ENCODE assay signal across 15 cellular contexts in genomic region chr1:111489604-111490003, GRCh38. TPM values are rescaled to one million over a fixed set of nuclear protein-coding genes. Genes with fewer than 3 reads are reported as not detected.
DNase-seq lines count a peak whose midpoint lies in the region; ATAC-seq and TF ChIP-seq lines count a peak whose summit lies in the region.
"Had no signal": no experiment of that assay in that cellular context is flagged by ENCODE, and none has a peak within 500 bp of the region (broad histone marks: within the 10 kb centered on the region; RNA-seq: fewer than 3 reads in every experiment).

No MANE protein-coding gene starts in this region.

- H3K4me1 ChIP-seq in liver (ENCODE audit: control insufficient read depth in 4 of 4, insufficient read depth in 4 of 4, low read length in 3 of 4) (no peaks in the 10 kb centered on the region), colonic mucosa (no peaks in the 10 kb centered on the region)
- no peaks in the 10 kb centered on the region for H3K4me1 ChIP-seq in CD4-positive, alpha-beta memory T cell (ENCODE audit: insufficient read depth, low read length)

- H3K9ac ChIP-seq in liver (ENCODE audit: low read depth in 1 of 2, low read length in 2 of 2) (no peak overlapping the region), colonic mucosa (ENCODE audit: low read depth in 2 of 2, low read length in 2 of 2) (peak overlapping the region in 1 of 2 donors; percentile 12)

- peaks cover 5% of the 10 kb centered on the region for H3K36me3 Mint-ChIP-seq in dendritic cell treated with granulocyte-macrophage colony-stimulating factor and Interleukin-4, amounts not matched to agents 40 ng/mL and 50 ng/mL, for 4 days (ENCODE audit: low read depth)
- no peaks in the 10 kb centered on the region for H3K36me3 Mint-ChIP-seq in CD4-positive, alpha-beta memory T cell
- H3K36me3 Mint-ChIP-seq: brain, mesothelial cell of epicardium had no signal

- no peak for ATAC-seq in stimulated activated naive CD8-positive, alpha-beta T cell treated with anti-CD3 and anti-CD28 coated beads, Interleukin-15, Interleukin-2, amounts not matched to agents 100 U/mL and 50 U/mL, for 24 hours
- ATAC-seq: activated CD4-positive, alpha-beta T cell treated with anti-CD3 and anti-CD28 coated beads for 36 hours had no signal

- intact Hi-C loops in dendritic cell treated with granulocyte-macrophage colony-stimulating factor and Interleukin-4, amounts not matched to agents 40 ng/mL and 50 ng/mL, for 4 days (cut with micrococcal nuclease), result no loop called here
- intact Hi-C loops in colonic mucosa (cut with DNase I), result no loop called here
- intact Hi-C loops in CD4-positive, alpha-beta memory T cell (cut with micrococcal nuclease), result no loop called here

- no peaks in the 10 kb centered on the region for H3K27me3 ChIP-seq in liver (ENCODE audit: control insufficient read depth in 4 of 4, insufficient read depth in 4 of 4, low read length in 3 of 4)
- H3K27me3 ChIP-seq in colonic mucosa, result no peaks in the 10 kb centered on the region
- H3K27me3 ChIP-seq in CD4-positive, alpha-beta memory T cell (ENCODE audit: insufficient read depth, low read length), result no peaks in the 10 kb centered on the region

- H3K9me3 ChIP-seq in liver (ENCODE audit: control insufficient read depth in 4 of 4, low read length in 3 of 4) (no peaks in the 10 kb centered on the region), colonic mucosa (no peaks in the 10 kb centered on the region)
- H3K9me3 ChIP-seq in CD4-positive, alpha-beta memory T cell (ENCODE audit: control insufficient read depth in 1 of 2, low read length in 2 of 2), result no peaks in the 10 kb centered on the region

- H3K9me3 Mint-ChIP-seq in dendritic cell treated with granulocyte-macrophage colony-stimulating factor and Interleukin-4, amounts not matched to agents 40 ng/mL and 50 ng/mL, for 4 days, result peaks cover 7% of the 10 kb centered on the region
- peaks cover 0 to 2% (median 0%) of the 10 kb centered on the region in 8 donors for H3K9me3 Mint-ChIP-seq in CD4-positive, alpha-beta memory T cell

- DNase-seq in MV-4-11 (lab: John Stamatoyannopoulos, UW) (peak; percentile 65), superior temporal gyrus (ENCODE audit: extremely low spot score) (peak; percentile 51), colonic mucosa (no peak)
- no peak for DNase-seq in activated effector memory CD4-positive, alpha-beta T cell treated with Interleukin-2 at 50 U/mL for 16 hours
- DNase-seq in CD4-positive, alpha-beta memory T cell, result no peak
- no peak for DNase-seq in stimulated activated naive CD8-positive, alpha-beta T cell treated with anti-CD3 and anti-CD28 coated beads, Interleukin-15, Interleukin-2, amounts not matched to agents 100 U/mL and 50 U/mL, for 24 hours
- DNase-seq: activated CD4-positive, alpha-beta T cell treated with anti-CD3 and anti-CD28 coated beads for 36 hours; GOT3; NCI-H2081 had no signal

- H3K4me3 ChIP-seq in liver (ENCODE audit: low read depth in 1 of 3, low read length in 3 of 3) (no peak overlapping the region), colonic mucosa (no peak overlapping the region)
- H3K4me3 ChIP-seq in CD4-positive, alpha-beta memory T cell (ENCODE audit: low read length in 2 of 2), result no peak overlapping the region

- no peaks in the 10 kb centered on the region for H3K36me3 ChIP-seq in liver (ENCODE audit: control insufficient read depth in 4 of 4, insufficient read depth in 3 of 4, low read depth in 1 of 4, low read length in 3 of 4)
- no peaks in the 10 kb centered on the region for H3K36me3 ChIP-seq in colonic mucosa
- no peaks in the 10 kb centered on the region for H3K36me3 ChIP-seq in CD4-positive, alpha-beta memory T cell (ENCODE audit: insufficient read depth, low read length)

- no peak overlapping the region for H3K4me3 Mint-ChIP-seq in dendritic cell treated with granulocyte-macrophage colony-stimulating factor and Interleukin-4, amounts not matched to agents 40 ng/mL and 50 ng/mL, for 4 days
- H3K4me3 Mint-ChIP-seq in CD4-positive, alpha-beta memory T cell, result no peak overlapping the region
- H3K4me3 Mint-ChIP-seq: activated CD4-positive, alpha-beta T cell treated with anti-CD3 and anti-CD28 coated beads for 36 hours; brain; mesothelial cell of epicardium had no signal

- peak overlapping the region; percentile 92 for H3K27ac Mint-ChIP-seq in dendritic cell treated with granulocyte-macrophage colony-stimulating factor and Interleukin-4, amounts not matched to agents 40 ng/mL and 50 ng/mL, for 4 days
- H3K27ac Mint-ChIP-seq in CD4-positive, alpha-beta memory T cell, result no peak overlapping the region
- H3K27ac Mint-ChIP-seq: activated CD4-positive, alpha-beta T cell treated with anti-CD3 and anti-CD28 coated beads for 36 hours; brain; mesothelial cell of epicardium had no signal

- TF ChIP-seq CTCF in liver (IDR thresholded peaks at IDR 0.05; ENCODE audit: low read depth, low read length, missing input control), result no peak
- no peak for TF ChIP-seq CTCF in colonic mucosa (IDR thresholded peaks at IDR 0.05)

- peaks cover 88% of the 10 kb centered on the region for H3K4me1 Mint-ChIP-seq in dendritic cell treated with granulocyte-macrophage colony-stimulating factor and Interleukin-4, amounts not matched to agents 40 ng/mL and 50 ng/mL, for 4 days (ENCODE audit: low read depth)
- peaks cover 0 to 4% (median 2%) of the 10 kb centered on the region in 4 donors for H3K4me1 Mint-ChIP-seq in CD4-positive, alpha-beta memory T cell
- H3K4me1 Mint-ChIP-seq: activated CD4-positive, alpha-beta T cell treated with anti-CD3 and anti-CD28 coated beads for 36 hours; brain; mesothelial cell of epicardium had no signal

- H3K27ac ChIP-seq in liver (ENCODE audit: low read depth in 1 of 2, low read length in 2 of 2) (no peak overlapping the region), colonic mucosa (no peak overlapping the region)
- no peak overlapping the region for H3K27ac ChIP-seq in CD4-positive, alpha-beta memory T cell (ENCODE audit: low read depth, low read length)

- 73% methylated on average over 4 of the region's 4 CpGs for WGBS in liver

- no peaks in the 10 kb centered on the region for H3K27me3 Mint-ChIP-seq in dendritic cell treated with granulocyte-macrophage colony-stimulating factor and Interleukin-4, amounts not matched to agents 40 ng/mL and 50 ng/mL, for 4 days
- H3K27me3 Mint-ChIP-seq in CD4-positive, alpha-beta memory T cell, result no peaks in the 10 kb centered on the region
- H3K27me3 Mint-ChIP-seq: activated CD4-positive, alpha-beta T cell treated with anti-CD3 and anti-CD28 coated beads for 36 hours had no signal

- POLR2A ChIA-PET in CD4-positive, alpha-beta memory T cell (lab: Charles Lee; ENCODE audit: partially characterized antibody), result interaction anchor here (1.0 to 1.4 kb wide), 3 partner anchors 11 to 18 kb away, joined by 3 to 4 read pairs (median 3); no protein-coding TSS in a partner anchor

- TF ChIP-seq RAD21 in liver (IDR thresholded peaks at IDR 0.05), result peak in 1 of 2 donors; percentile 25

- CTCF ChIA-PET in CD4-positive, alpha-beta memory T cell (lab: Charles Lee; ENCODE audit: partially characterized antibody), result interaction anchor here (1.3 to 2.8 kb wide), 3 partner anchors 8 to 280 kb away, joined by 4 to 19 read pairs (median 5); no protein-coding TSS in a partner anchor

TF ChIP-seq in liver, 16 proteins besides CTCF, POLR2A, EP300 and RAD21 (continues in another document):
- TF ChIP-seq JUND (IDR thresholded peaks at IDR 0.05) (no peak), SP1 (IDR thresholded peaks at IDR 0.05) (peak; percentile 82), MAX (IDR thresholded peaks at IDR 0.05) (no peak), EGR1 (IDR thresholded peaks at IDR 0.05; ENCODE audit: low read depth in 2 of 2) (no peak), HNF4G (IDR thresholded peaks at IDR 0.05) (no peak), TAF1 (conservative IDR thresholded peaks at IDR 0.05) (no peak), ZBTB33 (IDR thresholded peaks at IDR 0.05) (no peak), RXRA (IDR thresholded peaks at IDR 0.05) (peak in 1 of 2 donors; percentile 25), FOXA2 (IDR thresholded peaks at IDR 0.05) (no peak)

RNA-seq across cellular contexts. Expression of gene ADORA3, which starts 13.8 kb away (rescaled TPM):
- total RNA-seq in liver (1 to 10 TPM; 2.3 to 4.0 TPM), colonic mucosa (1 to 10 TPM; 1.2 to 1.3 TPM)
- polyA plus RNA-seq in liver, result 1 to 10 TPM in 1 of 2 donors, under 1 TPM in 1; 0.97 to 5.6 TPM
- total RNA-seq in CD4-positive, alpha-beta memory T cell, result under 1 TPM; 0.41 to 0.42 TPM
- under 1 TPM in 1 of 2 donors, not detected in 1; 0.46 TPM for polyA plus RNA-seq in CD4-positive, alpha-beta memory T cell
- total RNA-seq: LHCN-M2, mesothelial cell of epicardium had no signal
- polyA plus RNA-seq: BJ had no signal

RNA-seq across cellular contexts. Expression of gene TMIGD3, which starts 13.8 kb away (rescaled TPM):
- 1 to 10 TPM; 2.6 to 5.7 TPM for total RNA-seq in liver
- 1 to 10 TPM; 3.4 to 5.9 TPM for polyA plus RNA-seq in liver
- 1 to 10 TPM in 1 of 2 donors, under 1 TPM in 1; 0.42 to 1.1 TPM for total RNA-seq in colonic mucosa
- not detected for total RNA-seq in CD4-positive, alpha-beta memory T cell
- not detected for polyA plus RNA-seq in CD4-positive, alpha-beta memory T cell
- total RNA-seq: activated CD4-positive, alpha-beta T cell treated with anti-CD3 and anti-CD28 coated beads for 36 hours; LHCN-M2; mesothelial cell of epicardium had no signal
- polyA plus RNA-seq: BJ had no signal

RNA-seq across cellular contexts. Expression of gene C1orf162, which starts 15.8 kb away (rescaled TPM):
- total RNA-seq in liver (1 to 10 TPM; 4.0 to 6.4 TPM), colonic mucosa (1 to 10 TPM; 2.8 to 3.3 TPM)
- polyA plus RNA-seq in liver, result 10 to 100 TPM; 14.4 to 16.3 TPM
- total RNA-seq in CD4-positive, alpha-beta memory T cell, result 10 to 100 TPM; 74.9 to 75.9 TPM
- 100 to 1,000 TPM; 139 to 274 TPM for polyA plus RNA-seq in CD4-positive, alpha-beta memory T cell

RNA-seq across cellular contexts. Expression of gene ATP5PB, which starts 40.3 kb away (rescaled TPM):
- total RNA-seq in liver (100 to 1,000 TPM; 143 to 212 TPM), colonic mucosa (100 to 1,000 TPM; 488 to 502 TPM)
- polyA plus RNA-seq in liver, result 100 to 1,000 TPM; 234 to 257 TPM
- 100 to 1,000 TPM; 103 to 112 TPM for total RNA-seq in CD4-positive, alpha-beta memory T cell
- polyA plus RNA-seq in CD4-positive, alpha-beta memory T cell, result 100 to 1,000 TPM; 487 to 655 TPM

RNA-seq across cellular contexts. Expression of gene WDR77, which starts 40.5 kb away (rescaled TPM):
- 10 to 100 TPM; 12.7 to 21.9 TPM for total RNA-seq in liver
- polyA plus RNA-seq in liver, result 10 to 100 TPM; 17.9 to 25.3 TPM
- total RNA-seq in colonic mucosa, result 10 to 100 TPM; 19.9 to 42.0 TPM
- 10 to 100 TPM; 26.3 to 30.3 TPM for total RNA-seq in CD4-positive, alpha-beta memory T cell
- polyA plus RNA-seq in CD4-positive, alpha-beta memory T cell, result 10 to 100 TPM; 38.5 to 52.6 TPM

Comparison
In these comparisons a context has a peak if more than half of its experiments do, and no peak if none do; other contexts are left out.
1. DNase-seq: peak in MV-4-11 (single experiment) and superior temporal gyrus (single experiment); none in activated effector memory CD4-positive, alpha-beta T cell treated with Interleukin-2 at 50 U/mL for 16 hours (single experiment), colonic mucosa (single experiment), CD4-positive, alpha-beta memory T cell (0 of 5) and stimulated activated naive CD8-positive, alpha-beta T cell treated with anti-CD3 and anti-CD28 coated beads, Interleukin-15, Interleukin-2, amounts not matched to agents 100 U/mL and 50 U/mL, for 24 hours (single experiment).
2. RNA of gene C1orf162, which starts 15.8 kb away (total RNA-seq): 74.9 to 75.9 TPM in CD4-positive, alpha-beta memory T cell; 4.0 to 6.4 TPM in liver and 2.8 to 3.3 TPM in colonic mucosa; every median in the first group is over 10 times any median in the second.